In the genomic region with DNA sequence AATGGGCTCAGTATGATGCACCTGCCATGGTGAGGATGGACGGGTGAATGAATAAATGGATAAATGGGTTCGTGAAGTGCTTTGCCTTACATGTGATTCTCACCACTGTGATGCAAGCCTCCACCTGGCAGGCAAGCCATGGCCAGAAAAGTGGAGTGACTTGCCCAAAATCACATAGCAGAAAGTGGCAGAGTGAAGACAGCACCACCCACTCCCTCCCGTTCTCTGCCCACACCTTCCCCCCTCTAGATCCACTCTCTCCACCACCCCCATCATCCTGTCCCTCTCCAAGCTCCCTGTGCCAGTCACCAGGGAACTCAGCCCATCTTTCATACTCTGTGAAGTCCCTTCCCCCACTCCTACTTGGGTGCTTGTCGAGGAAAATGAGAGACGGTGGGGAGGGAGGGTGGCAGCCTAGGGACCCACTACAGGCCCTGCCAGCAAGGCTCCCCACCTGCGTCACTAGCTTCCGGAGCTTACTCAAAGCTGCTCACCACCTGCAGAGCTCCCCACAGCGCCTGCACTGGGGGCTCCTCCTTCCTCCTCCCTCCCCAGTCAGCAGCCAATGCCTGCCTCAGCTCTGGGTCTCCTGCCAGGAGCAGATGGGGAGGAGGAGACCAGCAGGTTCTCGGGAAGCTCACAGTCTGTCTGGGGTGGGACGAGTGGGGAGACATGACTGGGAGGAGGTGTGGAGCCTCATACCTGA, we compare ENCODE assay signal across 10 cellular contexts.
DNase-seq lines count a peak whose midpoint lies in the region; ATAC-seq and TF ChIP-seq lines count a peak whose summit lies in the region.
"Had no signal": no experiment of that assay in that cellular context is flagged by ENCODE, and none has a peak within 500 bp of the region (broad histone marks: within the 10 kb centered on the region; RNA-seq: fewer than 3 reads in every experiment).

No MANE protein-coding gene starts in this region.

- H3K9me3 ChIP-seq in esophagus muscularis mucosa (no peaks in the 10 kb centered on the region), transverse colon (no peaks in the 10 kb centered on the region)

- H3K4me1 Mint-ChIP-seq in activated CD4-positive, alpha-beta memory T cell treated with anti-CD3 and anti-CD28 coated beads for 36 hours (ENCODE audit: low read depth), result peaks cover 25% of the 10 kb centered on the region
- H3K4me1 Mint-ChIP-seq in stimulated activated naive CD8-positive, alpha-beta T cell treated with anti-CD3 and anti-CD28 coated beads, Interleukin-15, amount 100 ng/mL, for 72 hours, result peaks cover 39% of the 10 kb centered on the region

- H3K9me3 Mint-ChIP-seq in activated CD4-positive, alpha-beta memory T cell treated with anti-CD3 and anti-CD28 coated beads for 36 hours, result no peaks in the 10 kb centered on the region
- no peaks in the 10 kb centered on the region for H3K9me3 Mint-ChIP-seq in stimulated activated naive CD8-positive, alpha-beta T cell treated with anti-CD3 and anti-CD28 coated beads, Interleukin-15, amount 100 ng/mL, for 72 hours

- no peak overlapping the region for H3K27ac ChIP-seq in esophagus muscularis mucosa (replicated peaks in 1 of 4)
- H3K27ac ChIP-seq in transverse colon, result no peak overlapping the region
- H3K27ac ChIP-seq: HL-60 had no signal

- peaks cover 40% of the 10 kb centered on the region for H3K27me3 Mint-ChIP-seq in activated CD4-positive, alpha-beta memory T cell treated with anti-CD3 and anti-CD28 coated beads for 36 hours
- H3K27me3 Mint-ChIP-seq in stimulated activated naive CD8-positive, alpha-beta T cell treated with anti-CD3 and anti-CD28 coated beads, Interleukin-15, amount 100 ng/mL, for 72 hours, result peaks cover 80% of the 10 kb centered on the region

- 49% methylated on average over 9 of the region's 10 CpGs for WGBS in esophagus muscularis mucosa
- 38 to 55% methylated on average over 6 to 10 of the region's 10 CpGs for WGBS in transverse colon (ENCODE audit: low coverage in 1 of 2), 2 donors

- H3K36me3 ChIP-seq in esophagus muscularis mucosa, result peaks cover 0 to 22% (median 6%) of the 10 kb centered on the region in 4 donors
- H3K36me3 ChIP-seq in transverse colon, result no peaks in the 10 kb centered on the region

- H3K4me3 ChIP-seq in esophagus muscularis mucosa (no peak overlapping the region), transverse colon (no peak overlapping the region)

- CTCF ChIA-PET in activated CD4-positive, alpha-beta memory T cell treated with anti-CD3 and anti-CD28 coated beads for 36 hours (lab: Charles Lee), result interaction anchor here (0.8 to 9.1 kb wide), 7 partner anchors 8 to 729 kb away, joined by 3 to 155 read pairs (median 4); no protein-coding TSS in a partner anchor

- TF ChIP-seq EP300 in esophagus muscularis mucosa (IDR thresholded peaks at IDR 0.05), result no peak
- no peak for TF ChIP-seq EP300 in transverse colon (IDR thresholded peaks at IDR 0.05; ENCODE audit: low read depth)

- ATAC-seq in Right ventricle myocardium inferior (no peak), Right ventricle myocardium superior (ENCODE audit: poor library complexity) (no peak)
- ATAC-seq in stimulated activated naive CD8-positive, alpha-beta T cell treated with anti-CD3 and anti-CD28 coated beads, Interleukin-15, amount 100 ng/mL, for 72 hours, result peak; percentile 96

- intact Hi-C loops in Right ventricle myocardium inferior (cut with DNase I), result no loop called here
- intact Hi-C loops in Right ventricle myocardium superior (cut with DNase I), result no loop called here
- intact Hi-C loops in activated CD4-positive, alpha-beta memory T cell treated with anti-CD3 and anti-CD28 coated beads for 36 hours (cut with micrococcal nuclease), result loop anchor here (10.0 kb wide), 1 partner anchor 193 kb away; no protein-coding TSS in a partner anchor
- intact Hi-C loops in esophagus muscularis mucosa (cut with DNase I), result no loop called here
- intact Hi-C loops in transverse colon (cut with DNase I; ENCODE audit: low total_unique reads), result no loop called here

- POLR2A ChIA-PET in activated CD4-positive, alpha-beta memory T cell treated with anti-CD3 and anti-CD28 coated beads for 36 hours (lab: Charles Lee), result interaction anchor here (1.1 to 1.5 kb wide), 2 partner anchors 87 to 89 kb away, joined by 3 read pairs; no protein-coding TSS in a partner anchor

- DNase-seq in Right ventricle myocardium inferior (ENCODE audit: missing footprints), result peak; percentile 37
- DNase-seq in Right ventricle myocardium superior, result no peak
- peak; percentile 78 for DNase-seq in activated CD4-positive, alpha-beta memory T cell treated with anti-CD3 and anti-CD28 coated beads for 36 hours
- DNase-seq in effector CD4-positive, alpha-beta T cell, result peak; percentile 38
- DNase-seq in stimulated activated naive CD8-positive, alpha-beta T cell treated with anti-CD3 and anti-CD28 coated beads, Interleukin-15, amount 100 ng/mL, for 72 hours, result peak; percentile 62 to 74
- no peak for DNase-seq in DMS79 treated with DMSO at 0.1 percent for 48 hours (lab: John Stamatoyannopoulos, UW)
- no peak for DNase-seq in esophagus muscularis mucosa (ENCODE audit: extremely low spot score)
- DNase-seq in transverse colon, result no peak
- DNase-seq: mesendoderm had no signal

- H3K4me1 ChIP-seq in esophagus muscularis mucosa (peaks cover 10 to 12% (median 11%) of the 10 kb centered on the region in 4 donors), transverse colon (peaks cover 0 to 11% (median 8%) of the 10 kb centered on the region in 4 donors)

- H3K4me3 Mint-ChIP-seq in activated CD4-positive, alpha-beta memory T cell treated with anti-CD3 and anti-CD28 coated beads for 36 hours, result no peak overlapping the region
- H3K4me3 Mint-ChIP-seq in stimulated activated naive CD8-positive, alpha-beta T cell treated with anti-CD3 and anti-CD28 coated beads, Interleukin-15, amount 100 ng/mL, for 72 hours, result peak overlapping the region; percentile 27 to 60

- no peak for TF ChIP-seq POLR2A in esophagus muscularis mucosa (IDR thresholded peaks at IDR 0.05; ENCODE audit: low read depth)
- TF ChIP-seq POLR2A in transverse colon (IDR thresholded peaks at IDR 0.05), result no peak

- TF ChIP-seq CTCF in esophagus muscularis mucosa (IDR thresholded peaks at IDR 0.05), result no peak
- TF ChIP-seq CTCF in transverse colon (IDR thresholded peaks at IDR 0.05), result no peak

- peaks cover 0 to 26% (median 10%) of the 10 kb centered on the region in 4 donors for H3K27me3 ChIP-seq in esophagus muscularis mucosa
- H3K27me3 ChIP-seq in transverse colon, result peaks cover 38% of the 10 kb centered on the region

- in situ Hi-C loops in transverse colon (cut with MboI; ENCODE audit: low pct_ligation_motif_present in 1 of 4, low pct_unique_long_range_greater_than_20kb in 1 of 4, low sequenced_read_pairs in 3 of 4), result no loop called here

- no peaks in the 10 kb centered on the region for H3K36me3 Mint-ChIP-seq in activated CD4-positive, alpha-beta memory T cell treated with anti-CD3 and anti-CD28 coated beads for 36 hours

- H3K27ac Mint-ChIP-seq in activated CD4-positive, alpha-beta memory T cell treated with anti-CD3 and anti-CD28 coated beads for 36 hours, result no peak overlapping the region
- H3K27ac Mint-ChIP-seq in stimulated activated naive CD8-positive, alpha-beta T cell treated with anti-CD3 and anti-CD28 coated beads, Interleukin-15, amount 100 ng/mL, for 72 hours, result peak overlapping the region; percentile 8 to 91

Comparison
In these comparisons a context has a peak if more than half of its experiments do, and no peak if none do; other contexts are left out.
1. DNase-seq: peak in Right ventricle myocardium inferior (single experiment), activated CD4-positive, alpha-beta memory T cell treated with anti-CD3 and anti-CD28 coated beads for 36 hours (single experiment), effector CD4-positive, alpha-beta T cell (single experiment) and stimulated activated naive CD8-positive, alpha-beta T cell treated with anti-CD3 and anti-CD28 coated beads, Interleukin-15, amount 100 ng/mL, for 72 hours (2 of 2); none in Right ventricle myocardium superior (single experiment), DMS79 treated with DMSO at 0.1 percent for 48 hours (single experiment), esophagus muscularis mucosa (single experiment) and transverse colon (single experiment).